ENCODE assay signal across 17 cellular contexts in genomic region chr6:167295495-167296292, GRCh38. TPM values are rescaled to one million over a fixed set of nuclear protein-coding genes. Genes with fewer than 3 reads are reported as not detected.
DNase-seq lines count a peak whose midpoint lies in the region; ATAC-seq, FAIRE-seq and TF ChIP-seq lines count a peak whose summit lies in the region.
"Had no signal": no experiment of that assay in that cellular context is flagged by ENCODE, and none has a peak within 500 bp of the region (broad histone marks: within the 10 kb centered on the region; RNA-seq: fewer than 3 reads in every experiment).

No MANE protein-coding gene starts in this region.

- no peaks in the 10 kb centered on the region for H3F3A ChIP-seq in neural progenitor cell (ENCODE audit: low read depth)

- no peaks in the 10 kb centered on the region for H3K4me1 Mint-ChIP-seq in activated naive CD4-positive, alpha-beta T cell treated with anti-CD3 and anti-CD28 coated beads, Interleukin-2, amount 50 U/mL, for 24 hours
- peaks cover 8% of the 10 kb centered on the region for H3K4me1 Mint-ChIP-seq in neural progenitor cell
- peaks cover 3 to 8% of the 10 kb centered on the region in 2 donors for H3K4me1 Mint-ChIP-seq in stimulated activated naive B cell treated with anti-CD40 and anti-IgM and Interleukin-4, amounts not matched to agents 10 μg/mL and 1 μg/mL and 100 μg/mL, for 72 hours

- FAIRE-seq in K562 (lab: Jason Lieb, UNC): no peak

- no peaks in the 10 kb centered on the region for H3K79me2 ChIP-seq in K562 (ENCODE audit: control insufficient read depth, insufficient read depth, low read length)
- no peaks in the 10 kb centered on the region for H3K79me2 ChIP-seq in neural progenitor cell (ENCODE audit: low read depth)

- peak overlapping the region; percentile 51 for H3K27ac Mint-ChIP-seq in activated naive CD4-positive, alpha-beta T cell treated with anti-CD3 and anti-CD28 coated beads, Interleukin-2, amount 50 U/mL, for 24 hours
- peak overlapping the region; percentile 10 for H3K27ac Mint-ChIP-seq in neural progenitor cell
- H3K27ac Mint-ChIP-seq in stimulated activated naive B cell treated with anti-CD40 and anti-IgM and Interleukin-4, amounts not matched to agents 10 μg/mL and 1 μg/mL and 100 μg/mL, for 72 hours: peak overlapping the region; percentile 15
- H3K27ac Mint-ChIP-seq: CD4-positive, alpha-beta T cell; GM23338; H9 had no signal

- no peak for TF ChIP-seq POLR2A in K562 (conservative IDR thresholded peaks at IDR 0.05)

- no peak overlapping the region for H2AFZ ChIP-seq in K562 (ENCODE audit: low read depth, low read length)
- H2AFZ ChIP-seq in neural progenitor cell (replicated peaks): no peak overlapping the region
- H2AFZ ChIP-seq: GM23338 had no signal

- H3K36me3 Mint-ChIP-seq in activated naive CD4-positive, alpha-beta T cell treated with anti-CD3 and anti-CD28 coated beads, Interleukin-2, amount 50 U/mL, for 24 hours: no peaks in the 10 kb centered on the region
- H3K36me3 Mint-ChIP-seq in neural progenitor cell: no peaks in the 10 kb centered on the region
- no peaks in the 10 kb centered on the region for H3K36me3 Mint-ChIP-seq in stimulated activated naive B cell treated with anti-CD40 and anti-IgM and Interleukin-4, amounts not matched to agents 10 μg/mL and 1 μg/mL and 100 μg/mL, for 72 hours

- no peak for TF ChIP-seq EP300 in K562 (IDR thresholded peaks at IDR 0.05; ENCODE audit: low read length)

- peaks cover 3% of the 10 kb centered on the region for H3K27me3 Mint-ChIP-seq in activated naive CD4-positive, alpha-beta T cell treated with anti-CD3 and anti-CD28 coated beads, Interleukin-2, amount 50 U/mL, for 24 hours
- H3K27me3 Mint-ChIP-seq in neural progenitor cell (ENCODE audit: insufficient read depth, low read depth): peaks cover 8% of the 10 kb centered on the region
- H3K27me3 Mint-ChIP-seq in stimulated activated naive B cell treated with anti-CD40 and anti-IgM and Interleukin-4, amounts not matched to agents 10 μg/mL and 1 μg/mL and 100 μg/mL, for 72 hours: peaks cover 30 to 55% of the 10 kb centered on the region in 2 donors

- H3K9me3 Mint-ChIP-seq in activated naive CD4-positive, alpha-beta T cell treated with anti-CD3 and anti-CD28 coated beads, Interleukin-2, amount 50 U/mL, for 24 hours: no peaks in the 10 kb centered on the region
- peaks cover 2% of the 10 kb centered on the region for H3K9me3 Mint-ChIP-seq in neural progenitor cell
- H3K9me3 Mint-ChIP-seq in stimulated activated naive B cell treated with anti-CD40 and anti-IgM and Interleukin-4, amounts not matched to agents 10 μg/mL and 1 μg/mL and 100 μg/mL, for 72 hours: peaks cover 0 to 5% of the 10 kb centered on the region in 2 donors
- H3K9me3 Mint-ChIP-seq: CD4-positive, alpha-beta T cell had no signal

- H3K9me3 ChIP-seq in K562 (replicated peaks; ENCODE audit: control insufficient read depth, insufficient read depth, low read depth, low read length) (no peaks in the 10 kb centered on the region), neural progenitor cell (ENCODE audit: low read depth) (no peaks in the 10 kb centered on the region)
- H3K9me3 ChIP-seq: BLaER1 treated with 17β-estradiol and CSF1 and Interleukin-3, amounts not matched to agents 10 nM and 100 nM had no signal

- H3K9me1 ChIP-seq in K562 (ENCODE audit: control insufficient read depth, insufficient read depth, low read length): no peaks in the 10 kb centered on the region

- H3K4me1 ChIP-seq in K562 (replicated peaks in 1 of 2; ENCODE audit: control insufficient read depth in 2 of 2, insufficient read depth in 2 of 2, low read length in 2 of 2): no peaks in the 10 kb centered on the region
- no peaks in the 10 kb centered on the region for H3K4me1 ChIP-seq in neural progenitor cell

- CTCF ChIA-PET in K562 (lab: Yijun Ruan, JAX; ENCODE audit: low intra/inter-chr PET ratio): no interaction called here

- H3K4me3 ChIP-seq in K562: no peak overlapping the region
- H3K4me3 ChIP-seq in neural progenitor cell: no peak overlapping the region
- H3K4me3 ChIP-seq: BLaER1 treated with 17β-estradiol and CSF1 and Interleukin-3, amounts not matched to agents 10 nM and 100 nM; GM23338 had no signal

- POLR2A ChIA-PET in K562 (lab: Yijun Ruan, JAX): interaction anchor here (0.6 kb wide), 1 partner anchor 172 kb away, joined by 5 read pairs; no protein-coding TSS in a partner anchor

- H3K27ac ChIP-seq in K562 (ENCODE audit: extremely low read depth, low read depth, low read length) (no peak overlapping the region), neural progenitor cell (no peak overlapping the region)
- H3K27ac ChIP-seq: BLaER1 treated with 17β-estradiol and CSF1 and Interleukin-3, amounts not matched to agents 10 nM and 100 nM had no signal

- H3K4me2 ChIP-seq in K562 (ENCODE audit: insufficient read depth, low read length) (no peak overlapping the region), neural progenitor cell (no peak overlapping the region)
- H3K4me2 ChIP-seq: BLaER1 treated with 17β-estradiol and CSF1 and Interleukin-3, amounts not matched to agents 10 nM and 100 nM; GM23338 had no signal

- in situ Hi-C loops in K562 (cut with MboI): loop anchor here (25.0 kb wide), 1 partner anchor 533 kb away; no protein-coding TSS in a partner anchor

- ATAC-seq in K562 (no peak), left ventricle myocardium superior (no peak)
- no peak for ATAC-seq in stimulated activated naive B cell treated with anti-CD40 and anti-IgM and Interleukin-4, amounts not matched to agents 10 μg/mL and 1 μg/mL and 100 μg/mL, for 72 hours (replicated peaks)
- ATAC-seq: GM23338 had no signal

- H3K36me3 ChIP-seq in K562 (ENCODE audit: control insufficient read depth, insufficient read depth, low read length) (no peaks in the 10 kb centered on the region), neural progenitor cell (no peaks in the 10 kb centered on the region)
- H3K36me3 ChIP-seq: BLaER1 treated with 17β-estradiol and CSF1 and Interleukin-3, amounts not matched to agents 10 nM and 100 nM had no signal

- no peak overlapping the region for H3K4me3 Mint-ChIP-seq in activated naive CD4-positive, alpha-beta T cell treated with anti-CD3 and anti-CD28 coated beads, Interleukin-2, amount 50 U/mL, for 24 hours
- H3K4me3 Mint-ChIP-seq in neural progenitor cell: peak overlapping the region; percentile 28
- H3K4me3 Mint-ChIP-seq in stimulated activated naive B cell treated with anti-CD40 and anti-IgM and Interleukin-4, amounts not matched to agents 10 μg/mL and 1 μg/mL and 100 μg/mL, for 72 hours: no peak overlapping the region
- H3K4me3 Mint-ChIP-seq: CD4-positive, alpha-beta T cell; GM23338; H9 had no signal

- intact Hi-C loops in K562 (cut with micrococcal nuclease) (no loop called here), left ventricle myocardium superior (cut with micrococcal nuclease) (no loop called here)

- 2% methylated on average over 34 of the region's 43 CpGs for WGBS in K562 (ENCODE audit: insufficient coverage, low coverage, missing lambda C conversion rate)

- no peak for DNase-seq in activated naive CD4-positive, alpha-beta T cell treated with Interleukin-2 at 50 U/mL for 16 hours
- DNase-seq in K562 (ENCODE audit: extremely low read depth in 1 of 4, low spot score in 3 of 4) (no peak), neural progenitor cell (ENCODE audit: low spot score) (no peak), left ventricle myocardium superior (no peak), NCI-H526 treated with DMSO at 0.1 percent for 48 hours (lab: John Stamatoyannopoulos, UW) (no peak)
- DNase-seq in stimulated activated naive B cell treated with anti-CD40 and anti-IgM and Interleukin-4, amounts not matched to agents 10 μg/mL and 1 μg/mL and 100 μg/mL, for 72 hours: no peak
- DNase-seq: ACHN; Calu3; CD4-positive, alpha-beta T cell; DMS 273 treated with DMSO at 0.1 percent for 48 hours; H9 had no signal

- H3K27me3 ChIP-seq in K562 (ENCODE audit: control insufficient read depth in 2 of 2, insufficient read depth in 2 of 2, low read length in 2 of 2) (peaks cover 26 to 62% of the 10 kb centered on the region in 2 experiments; a peak in 4 of 5 replicates), neural progenitor cell (no peaks in the 10 kb centered on the region)
- H3K27me3 ChIP-seq: BLaER1 treated with 17β-estradiol and CSF1 and Interleukin-3, amounts not matched to agents 10 nM and 100 nM had no signal

- H3K9ac ChIP-seq in K562 (ENCODE audit: insufficient read depth in 1 of 2, low read depth in 2 of 2, low read length in 2 of 2) (no peak overlapping the region), neural progenitor cell (no peak overlapping the region)
- H3K9ac ChIP-seq: BLaER1 treated with 17β-estradiol and CSF1 and Interleukin-3, amounts not matched to agents 10 nM and 100 nM had no signal

- peaks cover 10% of the 10 kb centered on the region for H4K20me1 ChIP-seq in K562 (replicated peaks; ENCODE audit: control insufficient read depth, insufficient read depth, low read length)
- H4K20me1 ChIP-seq in neural progenitor cell (ENCODE audit: low read depth): no peaks in the 10 kb centered on the region
- H4K20me1 ChIP-seq: BLaER1 treated with 17β-estradiol and CSF1 and Interleukin-3, amounts not matched to agents 10 nM and 100 nM had no signal

- BruUV-seq in K562 (replicated peaks; lab: Mats Ljungman, UMichigan): no TSS peak

- TF ChIP-seq CTCF in K562 (IDR thresholded peaks at IDR 0.05 in 2 of 3, conservative IDR thresholded peaks at IDR 0.05 in 1 of 3; ENCODE audit: insufficient read depth in 2 of 3, low read depth in 1 of 3, low read length in 3 of 3): no peak
- no peak for TF ChIP-seq CTCF in neural progenitor cell (IDR thresholded peaks at IDR 0.05)

- TF ChIP-seq RAD21 in K562 (CRISPR knock-in tag; conservative IDR thresholded peaks at IDR 0.05 in 1 of 2, IDR thresholded peaks at IDR 0.05 in 1 of 2): no peak

RNA-seq across cellular contexts. Expression of gene UNC93A, which starts 4.6 kb away (rescaled TPM):
- total RNA-seq in K562 (2011; cell fraction: chromatin; rRNA removed; ENCODE audit: low replicate concordance): not detected in 2 replicates
- not detected in 2 replicates for total RNA-seq in K562 (2011; cell fraction: nucleolus; rRNA removed)
- not detected in 2 replicates for total RNA-seq in K562 (2011; cell fraction: nucleoplasm; rRNA removed)
- total RNA-seq in K562 (2014; rRNA removed): not detected in 2 replicates
- total RNA-seq in K562 (2014; rRNA removed; fragmentation: Illumina TruSeq; extraction: Trizol): not detected in 2 replicates
- not detected in 2 replicates for total RNA-seq in K562 (2015; rRNA removed; fragmentation: Illumina TruSeq; extraction: Trizol)
- total RNA-seq in K562 (2021): not detected in 2 replicates
- polyA plus RNA-seq in K562 (2011; rRNA removed): not detected in 2 replicates
- not detected in 2 replicates for polyA plus RNA-seq in K562 (2011; cell fraction: cytosol; rRNA removed)
- not detected in 2 replicates for polyA plus RNA-seq in K562 (2011; cell fraction: nucleus; rRNA removed)
- polyA plus RNA-seq in K562 (2012): not detected in 2 replicates
- polyA plus RNA-seq in K562 (2014; fragmentation: Illumina TruSeq; extraction: Trizol): not detected in 2 replicates
- not detected for polyA plus RNA-seq in K562 (2014; fragmentation: Nextera tagmentation; extraction: Ambion mirVana)
- polyA plus RNA-seq in K562 (2014; rRNA removed): not detected in 2 replicates
- polyA minus RNA-seq in K562 (2011; rRNA and poly(A)+ RNA removed): not detected in 2 replicates
- polyA minus RNA-seq in K562 (2011; cell fraction: cytosol; rRNA and poly(A)+ RNA removed): not detected in 2 replicates
- not detected in 2 replicates for polyA minus RNA-seq in K562 (2011; cell fraction: nucleus; rRNA and poly(A)+ RNA removed)
- total RNA-seq in neural progenitor cell (ENCODE audit: low replicate concordance): 0.28 TPM in 1 of 2 replicates, not detected in the other
- not detected for total RNA-seq in left ventricle myocardium superior
- total RNA-seq: A172; Calu3; CD4-positive, alpha-beta T cell; Daoy had no signal

RNA-seq across cellular contexts. Expression of gene TTLL2, which starts 29.2 kb away (rescaled TPM):
- total RNA-seq in K562 (2011; cell fraction: chromatin; rRNA removed; ENCODE audit: low replicate concordance): not detected in 2 replicates
- total RNA-seq in K562 (2011; cell fraction: nucleolus; rRNA removed): not detected in 2 replicates
- total RNA-seq in K562 (2011; cell fraction: nucleoplasm; rRNA removed): not detected in 2 replicates
- total RNA-seq in K562 (2014; rRNA removed): not detected in 2 replicates
- total RNA-seq in K562 (2014; rRNA removed; fragmentation: Illumina TruSeq; extraction: Trizol): not detected in 2 replicates
- not detected in 2 replicates for total RNA-seq in K562 (2015; rRNA removed; fragmentation: Illumina TruSeq; extraction: Trizol)
- total RNA-seq in K562 (2021): not detected in 2 replicates
- not detected in 2 replicates for polyA plus RNA-seq in K562 (2011; rRNA removed)
- not detected in 2 replicates for polyA plus RNA-seq in K562 (2011; cell fraction: cytosol; rRNA removed)
- polyA plus RNA-seq in K562 (2011; cell fraction: nucleus; rRNA removed): not detected in 2 replicates
- polyA plus RNA-seq in K562 (2012): not detected in 2 replicates
- not detected in 2 replicates for polyA plus RNA-seq in K562 (2014; fragmentation: Illumina TruSeq; extraction: Trizol)
- polyA plus RNA-seq in K562 (2014; fragmentation: Nextera tagmentation; extraction: Ambion mirVana): not detected
- not detected in 2 replicates for polyA plus RNA-seq in K562 (2014; rRNA removed)
- polyA minus RNA-seq in K562 (2011; rRNA and poly(A)+ RNA removed): not detected in 2 replicates
- polyA minus RNA-seq in K562 (2011; cell fraction: cytosol; rRNA and poly(A)+ RNA removed): not detected in 2 replicates
- not detected in 2 replicates for polyA minus RNA-seq in K562 (2011; cell fraction: nucleus; rRNA and poly(A)+ RNA removed)
- not detected in 2 replicates for total RNA-seq in neural progenitor cell (ENCODE audit: low replicate concordance)
- total RNA-seq in left ventricle myocardium superior: not detected
- total RNA-seq: A172; Calu3; CD4-positive, alpha-beta T cell; Daoy; GM23338; H9; HT-29 had no signal
- polyA plus RNA-seq: GM23338 had no signal
